Comparison of ENCODE assay signal across 19 cellular contexts in the genomic region with DNA sequence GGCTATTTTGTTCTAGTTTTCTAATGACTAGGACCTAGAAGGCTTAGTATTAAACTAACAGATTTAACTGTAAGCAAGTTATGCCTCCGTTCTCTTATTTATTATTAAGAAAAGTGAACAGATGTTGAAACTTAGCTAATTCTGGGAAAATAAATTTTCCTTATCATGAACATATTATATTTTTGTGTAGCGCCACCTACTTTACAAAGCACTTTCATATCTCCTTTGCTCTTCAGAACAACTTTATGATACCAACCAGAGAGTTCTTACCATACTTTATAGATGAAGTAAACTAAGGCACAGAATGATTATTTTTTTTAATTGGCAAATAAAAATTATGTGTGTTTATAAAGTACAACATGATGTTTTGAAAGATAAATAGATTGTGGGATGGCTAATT. TPM values are rescaled to one million over a fixed set of nuclear protein-coding genes. Genes with fewer than 3 reads are reported as not detected.
DNase-seq lines count a peak whose midpoint lies in the region; ATAC-seq and TF ChIP-seq lines count a peak whose summit lies in the region.
"Had no signal": no experiment of that assay in that cellular context is flagged by ENCODE, and none has a peak within 500 bp of the region (broad histone marks: within the 10 kb centered on the region; RNA-seq: fewer than 3 reads in every experiment).

No MANE protein-coding gene starts in this region.

- H3K4me1 ChIP-seq in SK-N-SH (ENCODE audit: control insufficient read depth in 1 of 2, insufficient read depth in 2 of 2, low read depth in 1 of 2, low read length in 1 of 2): no peaks in the 10 kb centered on the region
- no peaks in the 10 kb centered on the region for H3K4me1 ChIP-seq in PC-3 (ENCODE audit: insufficient read depth, low read length)

- H3K9me2 ChIP-seq in SK-N-SH (no peaks in the 10 kb centered on the region), PC-3 (replicated peaks; ENCODE audit: low read length) (no peaks in the 10 kb centered on the region)

- 98% methylated on average over 2 of the region's 2 CpGs for WGBS in SK-N-SH (ENCODE audit: low lambda C conversion rate)

- BruUV-seq in PC-3 (replicated peaks; lab: Mats Ljungman, UMichigan): no TSS peak

- H3K79me2 ChIP-seq in SK-N-SH (ENCODE audit: insufficient read depth) (no peaks in the 10 kb centered on the region), PC-3 (ENCODE audit: low read length) (no peaks in the 10 kb centered on the region)

- DNase-seq in SK-N-SH (no peak), PC-3 (peak; percentile 4), fibroblast of villous mesenchyme (ENCODE audit: low read depth) (no peak), NCI-H2107 (lab: John Stamatoyannopoulos, UW) (no peak), NAMALWA (ENCODE audit: low spot score) (no peak), AG08396 (ENCODE audit: low spot score) (no peak)
- no peak for DNase-seq in stimulated activated CD4-positive, alpha-beta T cell treated with anti-CD3 and anti-CD28 coated beads, Interleukin-12 subunit alpha, Interleukin-12 subunit beta, amount 100 ng/mL, for 4 hours
- DNase-seq: 8988T; C1 segment of cervical spinal cord; DMS 273 treated with DMSO at 0.1 percent for 48 hours; NCI-H1417; NCI-H187 treated with DMSO at 0.1 percent for 48 hours; NCI-H2171 treated with DMSO at 0.1 percent for 48 hours; NCI-H446 treated with DMSO at 0.1 percent for 48 hours; NK-92 treated with Interleukin-12 subunit alpha and Interleukin-12 subunit beta, amount 100 ng/mL, for 24 hours; SHP77 treated with DMSO at 0.1 percent for 48 hours had no signal

- H3K9me3 ChIP-seq in SK-N-SH (no peaks in the 10 kb centered on the region), PC-3 (ENCODE audit: low read length) (no peaks in the 10 kb centered on the region)

- TF ChIP-seq EP300 in SK-N-SH (IDR thresholded peaks at IDR 0.05; ENCODE audit: borderline replicate concordance in 1 of 2, low read depth in 1 of 2, low read length in 1 of 2): no peak

- H3K4me2 ChIP-seq in SK-N-SH: no peak overlapping the region
- no peak overlapping the region for H3K4me2 ChIP-seq in PC-3 (ENCODE audit: low read length)

- H3K27me3 ChIP-seq in SK-N-SH (ENCODE audit: insufficient read depth) (no peaks in the 10 kb centered on the region), PC-3 (ENCODE audit: low read length) (no peaks in the 10 kb centered on the region)

- H3K27ac ChIP-seq in SK-N-SH (ENCODE audit: low read depth in 2 of 2, low read length in 1 of 2): no peak overlapping the region
- no peak overlapping the region for H3K27ac ChIP-seq in PC-3 (ENCODE audit: low read length)

- ATAC-seq in SK-N-SH treated with all-trans-retinoic acid at 6 μM for 48 hours (no peak), PC-3 (no peak)

- H3K4me3 ChIP-seq in SK-N-SH (ENCODE audit: low read depth in 2 of 2, low read length in 1 of 2): no peak overlapping the region
- H3K4me3 ChIP-seq in PC-3 (ENCODE audit: low read length): no peak overlapping the region
- H3K4me3 ChIP-seq in fibroblast of villous mesenchyme (ENCODE audit: low read depth, low read length): no peak overlapping the region

- POLR2A ChIA-PET in SK-N-SH (lab: Yijun Ruan, JAX) (no interaction called here), PC-3 (lab: Charles Lee; ENCODE audit: unreplicated experiment) (no interaction called here)

- intact Hi-C loops in PC-3 (cut with micrococcal nuclease): loop anchor here (1.0 kb wide), 1 partner anchor 90 kb away; no protein-coding TSS in a partner anchor

- no peak overlapping the region for H3K9ac ChIP-seq in SK-N-SH
- no peak overlapping the region for H3K9ac ChIP-seq in PC-3 (ENCODE audit: low read length)

- peaks cover 43 to 48% of the 10 kb centered on the region in 2 experiments for H3K36me3 ChIP-seq in SK-N-SH (replicated peaks in 1 of 2; ENCODE audit: control insufficient read depth in 1 of 2, insufficient read depth in 2 of 2, low read length in 1 of 2)
- H3K36me3 ChIP-seq in PC-3 (ENCODE audit: low read depth, low read length): no peaks in the 10 kb centered on the region; the same call in none of the 2 replicates

- TF ChIP-seq RAD21 in SK-N-SH (IDR thresholded peaks at IDR 0.05; ENCODE audit: low read length): no peak

- H3F3A ChIP-seq in SK-N-SH (replicated peaks; ENCODE audit: insufficient read depth) (peaks cover 8% of the 10 kb centered on the region), PC-3 (ENCODE audit: low read length, unreplicated experiment) (no peaks in the 10 kb centered on the region)

- CTCF ChIA-PET in SK-N-SH (lab: Yijun Ruan, JAX) (interaction anchor here (0.6 to 2.5 kb wide), 6 partner anchors 9 to 202 kb away, joined by 3 to 8 read pairs (median 4); no protein-coding TSS in a partner anchor), PC-3 (lab: Charles Lee) (interaction anchor here (1.0 kb wide), 1 partner anchor 92 kb away, joined by 3 read pairs; no protein-coding TSS in a partner anchor)

- TF ChIP-seq CTCF in SK-N-SH (IDR thresholded peaks at IDR 0.05) (peak; percentile 43), PC-3 (conservative IDR thresholded peaks at IDR 0.05; ENCODE audit: low read depth, low read length) (peak; percentile 45), fibroblast of villous mesenchyme (IDR thresholded peaks at IDR 0.05; ENCODE audit: insufficient read depth, low read depth, low read length) (peak; percentile 15)

- H4K20me1 ChIP-seq in SK-N-SH (ENCODE audit: insufficient read depth): no peaks in the 10 kb centered on the region
- H4K20me1 ChIP-seq in PC-3 (ENCODE audit: low read length): no peaks in the 10 kb centered on the region

- no peak overlapping the region for H2AFZ ChIP-seq in SK-N-SH (ENCODE audit: low read depth)
- H2AFZ ChIP-seq in PC-3 (ENCODE audit: low read length): no peak overlapping the region

TF ChIP-seq in SK-N-SH, 30 proteins besides CTCF, POLR2A, EP300 and RAD21:
- no peak for TF ChIP-seq JUND (IDR thresholded peaks at IDR 0.05)
- no peak for TF ChIP-seq SMC3 (IDR thresholded peaks at IDR 0.05; ENCODE audit: low read depth, low read length)
- no peak for TF ChIP-seq GATA2 (CRISPR knock-in tag; IDR thresholded peaks at IDR 0.05)

TF ChIP-seq in SK-N-SH treated with all-trans-retinoic acid at 6 μM for 48 hours, 23 proteins besides CTCF, POLR2A, EP300 and RAD21:
- no peak for TF ChIP-seq RARB (CRISPR knock-in tag; IDR thresholded peaks at IDR 0.05)
- TF ChIP-seq, protein P1, sequence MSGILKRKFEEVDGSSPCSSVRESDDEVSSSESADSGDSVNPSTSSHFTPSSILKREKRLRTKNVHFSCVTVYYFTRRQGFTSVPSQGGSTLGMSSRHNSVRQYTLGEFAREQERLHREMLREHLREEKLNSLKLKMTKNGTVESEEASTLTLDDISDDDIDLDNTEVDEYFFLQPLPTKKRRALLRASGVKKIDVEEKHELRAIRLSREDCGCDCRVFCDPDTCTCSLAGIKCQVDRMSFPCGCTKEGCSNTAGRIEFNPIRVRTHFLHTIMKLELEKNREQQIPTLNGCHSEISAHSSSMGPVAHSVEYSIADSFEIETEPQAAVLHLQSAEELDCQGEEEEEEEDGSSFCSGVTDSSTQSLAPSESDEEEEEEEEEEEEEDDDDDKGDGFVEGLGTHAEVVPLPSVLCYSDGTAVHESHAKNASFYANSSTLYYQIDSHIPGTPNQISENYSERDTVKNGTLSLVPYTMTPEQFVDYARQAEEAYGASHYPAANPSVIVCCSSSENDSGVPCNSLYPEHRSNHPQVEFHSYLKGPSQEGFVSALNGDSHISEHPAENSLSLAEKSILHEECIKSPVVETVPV (CRISPR knock-in tag; IDR thresholded peaks at IDR 0.05): no peak
- no peak for TF ChIP-seq ESRRG (CRISPR knock-in tag; IDR thresholded peaks at IDR 0.05)
- no peak for TF ChIP-seq PPARA (CRISPR knock-in tag; IDR thresholded peaks at IDR 0.05; ENCODE audit: borderline replicate concordance)
- TF ChIP-seq OSR1 (CRISPR knock-in tag; IDR thresholded peaks at IDR 0.05): no peak

RNA-seq across cellular contexts. Expression of a gene that starts 59.4 kb away (rescaled TPM):
- polyA plus RNA-seq in SK-N-SH (2012; rRNA removed): 0.43 and 0.65 TPM in 2 replicates
- 0.28 and 0.39 TPM in 2 replicates for polyA plus RNA-seq in SK-N-SH (2012; cell fraction: cytosol; rRNA removed)
- 1.3 and 2.0 TPM in 2 replicates for polyA plus RNA-seq in SK-N-SH (2012; cell fraction: nucleus; rRNA removed)
- 0.40 TPM in 1 of 2 replicates, not detected in the other for total RNA-seq in PC-3 (2014; rRNA removed)
- total RNA-seq in fibroblast of villous mesenchyme: under 0.01 TPM in 1 of 2 replicates, not detected in the other
- total RNA-seq: H4, HT-29 had no signal
